Comparison of ENCODE assay signal across 8 cellular contexts in the genomic region with DNA sequence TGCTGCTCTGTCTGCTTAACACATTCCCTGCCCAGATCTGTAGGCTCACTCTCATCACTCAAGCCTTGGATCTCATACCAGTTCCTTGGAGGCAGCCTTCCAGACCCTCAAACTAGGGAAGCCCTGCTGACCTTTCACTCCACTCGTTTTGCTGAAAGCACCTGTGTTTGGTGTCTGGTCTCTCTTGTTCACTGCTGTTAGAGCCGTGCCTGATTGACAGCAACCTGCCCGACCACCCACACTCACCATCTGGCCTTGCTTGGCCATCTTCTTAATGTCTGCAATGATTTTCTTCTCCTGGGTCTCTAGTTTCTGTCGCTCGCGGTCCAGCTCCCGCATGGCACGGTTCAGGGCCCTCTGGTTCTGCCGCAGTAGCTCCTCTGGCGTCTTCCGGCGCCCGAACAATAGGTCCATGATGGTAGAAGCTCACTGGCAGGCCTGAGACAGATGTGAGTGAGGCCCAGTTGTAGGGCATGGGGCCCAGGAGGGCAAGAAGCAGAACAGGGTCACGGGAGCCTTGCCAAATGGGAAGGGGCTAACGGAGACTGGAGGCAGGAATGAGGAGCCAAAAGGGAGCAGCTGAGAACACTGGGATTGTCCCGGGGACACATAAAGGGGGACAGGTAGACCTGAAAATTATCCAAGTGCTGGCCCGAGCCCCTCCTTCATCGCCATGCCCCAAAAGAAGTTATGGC. TPM values are rescaled to one million over a fixed set of nuclear protein-coding genes. Genes with fewer than 3 reads are reported as not detected.
DNase-seq lines count a peak whose midpoint lies in the region; ATAC-seq and TF ChIP-seq lines count a peak whose summit lies in the region.

No MANE protein-coding gene starts in this region.

- no peaks in the 10 kb centered on the region for H3K9me3 ChIP-seq in tibial nerve

- H3K36me3 ChIP-seq in tibial nerve, result peaks cover 8 to 62% (median 27%) of the 10 kb centered on the region in 3 donors

- peaks cover 56% of the 10 kb centered on the region for H3K36me3 Mint-ChIP-seq in activated CD8-positive, alpha-beta memory T cell treated with anti-CD3 and anti-CD28 coated beads, Interleukin-2, amount 10 ng/mL, durations not matched to agents 7 days and 5 days

- intact Hi-C loops in lower leg skin (cut with DNase I; ENCODE audit: low total_unique reads), result no loop called here

- TF ChIP-seq POLR2A in lower leg skin (IDR thresholded peaks at IDR 0.05) (no peak), tibial nerve (IDR thresholded peaks at IDR 0.05) (no peak)

- H3K27me3 ChIP-seq in tibial nerve, result no peaks in the 10 kb centered on the region

- ATAC-seq in activated CD8-positive, alpha-beta memory T cell treated with anti-CD3 and anti-CD28 coated beads, Interleukin-2, amount 10 ng/mL, durations not matched to agents 7 days and 5 days, result no peak
- ATAC-seq in GM18858 (IDR thresholded peaks at IDR 0.05; ENCODE audit: unreplicated experiment) (no peak), HG03135 (IDR thresholded peaks at IDR 0.05; ENCODE audit: unreplicated experiment) (no peak)

- no peak for TF ChIP-seq CTCF in astrocyte of the spinal cord (IDR thresholded peaks at IDR 0.05; ENCODE audit: low read depth, low read length)
- TF ChIP-seq CTCF in lower leg skin (IDR thresholded peaks at IDR 0.05), result no peak
- no peak for TF ChIP-seq CTCF in tibial nerve (IDR thresholded peaks at IDR 0.05)

- H3K27ac ChIP-seq in tibial nerve, result peak overlapping the region; percentile 80 to 100 (median 96)

- CTCF ChIA-PET in activated CD8-positive, alpha-beta memory T cell treated with anti-CD3 and anti-CD28 coated beads, Interleukin-2, amount 10 ng/mL, durations not matched to agents 7 days and 5 days (lab: Charles Lee), result interaction anchor here (1.1 to 4.2 kb wide), 6 partner anchors 9 to 40 kb away, joined by 3 to 39 read pairs (median 6); a partner anchor contains a TSS

- H3K27me3 Mint-ChIP-seq in activated CD8-positive, alpha-beta memory T cell treated with anti-CD3 and anti-CD28 coated beads, Interleukin-2, amount 10 ng/mL, durations not matched to agents 7 days and 5 days, result no peaks in the 10 kb centered on the region

- peaks cover 5 to 50% (median 37%) of the 10 kb centered on the region in 4 donors for H3K4me1 ChIP-seq in tibial nerve

- no peaks in the 10 kb centered on the region for H3K9me3 Mint-ChIP-seq in activated CD8-positive, alpha-beta memory T cell treated with anti-CD3 and anti-CD28 coated beads, Interleukin-2, amount 10 ng/mL, durations not matched to agents 7 days and 5 days (ENCODE audit: low read depth)

- in situ Hi-C loops in astrocyte of the spinal cord (cut with HindIII; ENCODE audit: low sequenced_read_pairs), result no loop called here

- WGBS in lower leg skin, 2 donors, result 20 to 51% methylated on average over 18 of the region's 18 CpGs
- 30 to 32% methylated on average over 18 of the region's 18 CpGs for WGBS in tibial nerve, 2 donors

- peak overlapping the region; percentile 86 for H3K4me3 Mint-ChIP-seq in activated CD8-positive, alpha-beta memory T cell treated with anti-CD3 and anti-CD28 coated beads, Interleukin-2, amount 10 ng/mL, durations not matched to agents 7 days and 5 days

- DNase-seq in activated CD8-positive, alpha-beta memory T cell treated with anti-CD3 and anti-CD28 coated beads, Interleukin-2, amount 10 ng/mL, durations not matched to agents 7 days and 5 days, result no peak
- no peak for DNase-seq in activated CD8-positive, alpha-beta memory T cell treated with anti-CD3 and anti-CD28 coated beads for 24 hours
- DNase-seq in astrocyte of the spinal cord (ENCODE audit: low read depth, low spot score) (no peak), lower leg skin (ENCODE audit: low spot score in 2 of 2) (peak in 1 of 2 donors; percentile 86), tibial nerve (ENCODE audit: low spot score in 2 of 2) (no peak), NCI-H146 treated with DMSO at 0.1 percent for 48 hours (lab: John Stamatoyannopoulos, UW; ENCODE audit: unreplicated experiment) (no peak)

- peak overlapping the region; percentile 94 for H3K27ac Mint-ChIP-seq in activated CD8-positive, alpha-beta memory T cell treated with anti-CD3 and anti-CD28 coated beads, Interleukin-2, amount 10 ng/mL, durations not matched to agents 7 days and 5 days

- no peak for TF ChIP-seq EP300 in tibial nerve (IDR thresholded peaks at IDR 0.05)

- peak overlapping the region; percentile 72 for H3K4me3 ChIP-seq in astrocyte of the spinal cord (ENCODE audit: low read depth, low read length)
- H3K4me3 ChIP-seq in lower leg skin (ENCODE audit: low read depth, poor library complexity, severe bottlenecking), result peak overlapping the region; percentile 64
- peak overlapping the region; percentile 66 to 80 (median 75) for H3K4me3 ChIP-seq in tibial nerve

- peaks cover 49% of the 10 kb centered on the region for H3K4me1 Mint-ChIP-seq in activated CD8-positive, alpha-beta memory T cell treated with anti-CD3 and anti-CD28 coated beads, Interleukin-2, amount 10 ng/mL, durations not matched to agents 7 days and 5 days

RNA-seq across cellular contexts. Expression of a gene that starts 1.0 kb away (rescaled TPM):
- total RNA-seq in activated CD8-positive, alpha-beta memory T cell treated with anti-CD3 and anti-CD28 coated beads, Interleukin-2, amount 10 ng/mL, durations not matched to agents 7 days and 5 days, result 100 to 1,000 TPM in 1 of 2 experiments, 10 to 100 TPM in 1; 96.4 to 108 TPM
- total RNA-seq in lower leg skin (100 to 1,000 TPM; 104 to 129 (median 118) TPM), tibial nerve (100 to 1,000 TPM in 3 of 4 donors, 10 to 100 TPM in 1; 90.0 to 146 (median 128) TPM)

RNA-seq across cellular contexts. Expression of a gene that starts 4.5 kb away (rescaled TPM):
- total RNA-seq in activated CD8-positive, alpha-beta memory T cell treated with anti-CD3 and anti-CD28 coated beads, Interleukin-2, amount 10 ng/mL, durations not matched to agents 7 days and 5 days, result 100 to 1,000 TPM in 1 of 2 experiments, 10 to 100 TPM in 1; 87.6 to 109 TPM
- total RNA-seq in lower leg skin (10 to 100 TPM; 14.8 to 37.0 (median 23.6) TPM), tibial nerve (10 to 100 TPM; 18.4 to 38.2 (median 29.4) TPM)

RNA-seq across cellular contexts. Expression of a gene that starts 10.1 kb away (rescaled TPM):
- 100 to 1,000 TPM; 488 to 571 TPM for total RNA-seq in activated CD8-positive, alpha-beta memory T cell treated with anti-CD3 and anti-CD28 coated beads, Interleukin-2, amount 10 ng/mL, durations not matched to agents 7 days and 5 days
- total RNA-seq in lower leg skin (100 to 1,000 TPM; 225 to 412 (median 265) TPM), tibial nerve (100 to 1,000 TPM; 136 to 299 (median 159) TPM)

RNA-seq across cellular contexts. Expression of a gene that starts 19.2 kb away (rescaled TPM):
- total RNA-seq in activated CD8-positive, alpha-beta memory T cell treated with anti-CD3 and anti-CD28 coated beads, Interleukin-2, amount 10 ng/mL, durations not matched to agents 7 days and 5 days, result 10 to 100 TPM; 18.1 to 19.5 TPM
- total RNA-seq in lower leg skin (10 to 100 TPM; 14.8 to 34.7 (median 27.6) TPM), tibial nerve (10 to 100 TPM; 41.6 to 88.8 (median 52.5) TPM)

RNA-seq across cellular contexts. Expression of a gene that starts 34.3 kb away (rescaled TPM):
- total RNA-seq in activated CD8-positive, alpha-beta memory T cell treated with anti-CD3 and anti-CD28 coated beads, Interleukin-2, amount 10 ng/mL, durations not matched to agents 7 days and 5 days, result 10 to 100 TPM; 15.1 to 16.9 TPM
- 10 to 100 TPM; 13.3 to 30.5 (median 18.4) TPM for total RNA-seq in lower leg skin
- total RNA-seq in tibial nerve, result 10 to 100 TPM in 3 of 4 donors, 1 to 10 TPM in 1; 9.8 to 16.5 (median 12.6) TPM
